Comparison of ENCODE assay signal across 19 cellular contexts in the genomic region with DNA sequence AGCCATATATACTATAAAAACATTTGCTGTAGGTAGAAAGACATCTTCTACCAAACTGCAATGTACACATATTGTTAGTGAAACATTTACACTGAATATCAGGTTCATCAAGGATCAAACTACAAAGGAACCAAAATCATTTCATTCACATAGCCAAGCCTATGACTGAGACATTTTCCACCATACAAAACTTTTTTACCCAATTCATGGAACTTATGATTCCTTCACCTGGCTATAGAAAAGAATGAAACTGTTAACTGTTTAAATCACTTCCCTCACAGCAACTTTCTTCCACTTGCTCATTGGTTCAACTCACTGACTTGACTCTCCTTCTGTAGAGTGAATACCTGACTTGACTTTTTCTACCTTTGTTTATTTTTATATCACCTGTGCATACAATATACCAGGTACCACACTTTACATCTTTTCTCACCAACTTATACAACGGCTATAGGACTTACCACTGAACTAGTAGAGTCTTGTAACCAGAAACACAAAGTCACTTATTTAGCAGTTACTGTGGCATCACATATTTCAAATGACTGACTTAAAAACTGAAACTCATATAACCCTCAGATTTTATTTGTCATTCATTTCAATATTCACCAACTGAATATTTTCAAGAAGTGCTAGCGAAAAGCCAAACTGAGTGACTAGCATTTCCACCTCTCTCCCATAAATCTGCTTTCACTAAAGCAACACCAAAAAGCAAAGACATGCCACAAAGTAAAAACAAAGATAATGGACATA. TPM values are rescaled to one million over a fixed set of nuclear protein-coding genes. Genes with fewer than 3 reads are reported as not detected.
DNase-seq lines count a peak whose midpoint lies in the region; ATAC-seq and TF ChIP-seq lines count a peak whose summit lies in the region.
"Had no signal": no experiment of that assay in that cellular context is flagged by ENCODE, and none has a peak within 500 bp of the region (broad histone marks: within the 10 kb centered on the region; RNA-seq: fewer than 3 reads in every experiment).

No MANE protein-coding gene starts in this region.

- POLR2A ChIA-PET in activated CD4-positive, alpha-beta memory T cell treated with anti-CD3 and anti-CD28 coated beads for 36 hours (lab: Charles Lee): no interaction called here
- POLR2A ChIA-PET in activated CD4-positive, alpha-beta memory T cell treated with anti-CD3 and anti-CD28 coated beads, Interleukin-2, amount 10 ng/mL, durations not matched to agents 7 days and 5 days (lab: Charles Lee): no interaction called here

- peak overlapping the region; percentile 82 for H3K27ac Mint-ChIP-seq in activated CD4-positive, alpha-beta memory T cell treated with anti-CD3 and anti-CD28 coated beads for 36 hours
- H3K27ac Mint-ChIP-seq in activated CD4-positive, alpha-beta memory T cell treated with anti-CD3 and anti-CD28 coated beads, Interleukin-2, amount 10 ng/mL, durations not matched to agents 7 days and 5 days: no peak overlapping the region
- peak overlapping the region; percentile 4 to 51 for H3K27ac Mint-ChIP-seq in natural killer cell treated with Interleukin-12 subunit alpha and Interleukin-12 subunit beta and Interleukin-15 and Interleukin-18, amount 100 ng/mL, for 72 hours
- H3K27ac Mint-ChIP-seq in natural killer cell (no peak overlapping the region), memory B cell (peak overlapping the region; percentile 1)
- H3K27ac Mint-ChIP-seq: IgD-negative memory B cell had no signal

- intact Hi-C loops in activated CD4-positive, alpha-beta memory T cell treated with anti-CD3 and anti-CD28 coated beads for 36 hours (cut with micrococcal nuclease): loop anchor here (1.0 kb wide), 7 partner anchors 9 to 191 kb away; no protein-coding TSS in a partner anchor
- intact Hi-C loops in natural killer cell (cut with micrococcal nuclease): no loop called here

- peaks cover 79% of the 10 kb centered on the region for H3K4me1 Mint-ChIP-seq in activated CD4-positive, alpha-beta memory T cell treated with anti-CD3 and anti-CD28 coated beads for 36 hours (ENCODE audit: low read depth)
- peaks cover 42% of the 10 kb centered on the region for H3K4me1 Mint-ChIP-seq in activated CD4-positive, alpha-beta memory T cell treated with anti-CD3 and anti-CD28 coated beads, Interleukin-2, amount 10 ng/mL, durations not matched to agents 7 days and 5 days
- H3K4me1 Mint-ChIP-seq in natural killer cell treated with Interleukin-12 subunit alpha and Interleukin-12 subunit beta and Interleukin-15 and Interleukin-18, amount 100 ng/mL, for 72 hours (ENCODE audit: low read depth in 2 of 2): peaks cover 25 to 55% of the 10 kb centered on the region in 2 donors
- peaks cover 49 to 57% of the 10 kb centered on the region in 2 donors for H3K4me1 Mint-ChIP-seq in natural killer cell
- peaks cover 22% of the 10 kb centered on the region for H3K4me1 Mint-ChIP-seq in memory B cell

- H3K27me3 Mint-ChIP-seq in activated CD4-positive, alpha-beta memory T cell treated with anti-CD3 and anti-CD28 coated beads for 36 hours: no peaks in the 10 kb centered on the region
- H3K27me3 Mint-ChIP-seq in activated CD4-positive, alpha-beta memory T cell treated with anti-CD3 and anti-CD28 coated beads, Interleukin-2, amount 10 ng/mL, durations not matched to agents 7 days and 5 days: no peaks in the 10 kb centered on the region
- no peaks in the 10 kb centered on the region for H3K27me3 Mint-ChIP-seq in natural killer cell treated with Interleukin-12 subunit alpha and Interleukin-12 subunit beta and Interleukin-15 and Interleukin-18, amount 100 ng/mL, for 72 hours
- H3K27me3 Mint-ChIP-seq in natural killer cell (ENCODE audit: low read depth in 2 of 2): no peaks in the 10 kb centered on the region
- H3K27me3 Mint-ChIP-seq in memory B cell: no peaks in the 10 kb centered on the region
- H3K27me3 Mint-ChIP-seq: IgD-negative memory B cell had no signal

- no peak for TF ChIP-seq CTCF in natural killer cell (IDR thresholded peaks at IDR 0.05)

- CTCF ChIA-PET in activated CD4-positive, alpha-beta memory T cell treated with anti-CD3 and anti-CD28 coated beads for 36 hours (lab: Charles Lee): interaction anchor here (1.3 kb wide), 1 partner anchor 32 kb away, joined by 3 read pairs; no protein-coding TSS in a partner anchor
- CTCF ChIA-PET in activated CD4-positive, alpha-beta memory T cell treated with anti-CD3 and anti-CD28 coated beads, Interleukin-2, amount 10 ng/mL, durations not matched to agents 7 days and 5 days (lab: Charles Lee): no interaction called here

- peaks cover 28% of the 10 kb centered on the region for H3K36me3 Mint-ChIP-seq in activated CD4-positive, alpha-beta memory T cell treated with anti-CD3 and anti-CD28 coated beads for 36 hours
- peaks cover 35% of the 10 kb centered on the region for H3K36me3 Mint-ChIP-seq in activated CD4-positive, alpha-beta memory T cell treated with anti-CD3 and anti-CD28 coated beads, Interleukin-2, amount 10 ng/mL, durations not matched to agents 7 days and 5 days (ENCODE audit: low read depth)
- H3K36me3 Mint-ChIP-seq in natural killer cell treated with Interleukin-12 subunit alpha and Interleukin-12 subunit beta and Interleukin-15 and Interleukin-18, amount 100 ng/mL, for 72 hours: peaks cover 9% of the 10 kb centered on the region
- no peaks in the 10 kb centered on the region for H3K36me3 Mint-ChIP-seq in natural killer cell
- peaks cover 8% of the 10 kb centered on the region for H3K36me3 Mint-ChIP-seq in memory B cell

- H3K4me3 Mint-ChIP-seq in activated CD4-positive, alpha-beta memory T cell treated with anti-CD3 and anti-CD28 coated beads for 36 hours: peak overlapping the region; percentile 31
- H3K4me3 Mint-ChIP-seq in activated CD4-positive, alpha-beta memory T cell treated with anti-CD3 and anti-CD28 coated beads, Interleukin-2, amount 10 ng/mL, durations not matched to agents 7 days and 5 days: no peak overlapping the region
- H3K4me3 Mint-ChIP-seq in natural killer cell treated with Interleukin-12 subunit alpha and Interleukin-12 subunit beta and Interleukin-15 and Interleukin-18, amount 100 ng/mL, for 72 hours: peak overlapping the region; percentile 34
- no peak overlapping the region for H3K4me3 Mint-ChIP-seq in natural killer cell
- H3K4me3 Mint-ChIP-seq in memory B cell: no peak overlapping the region

- H3K9me3 Mint-ChIP-seq in activated CD4-positive, alpha-beta memory T cell treated with anti-CD3 and anti-CD28 coated beads for 36 hours: no peaks in the 10 kb centered on the region
- H3K9me3 Mint-ChIP-seq in activated CD4-positive, alpha-beta memory T cell treated with anti-CD3 and anti-CD28 coated beads, Interleukin-2, amount 10 ng/mL, durations not matched to agents 7 days and 5 days: no peaks in the 10 kb centered on the region
- no peaks in the 10 kb centered on the region for H3K9me3 Mint-ChIP-seq in natural killer cell treated with Interleukin-12 subunit alpha and Interleukin-12 subunit beta and Interleukin-15 and Interleukin-18, amount 100 ng/mL, for 72 hours
- H3K9me3 Mint-ChIP-seq in natural killer cell (no peaks in the 10 kb centered on the region), memory B cell (no peaks in the 10 kb centered on the region)
- H3K9me3 Mint-ChIP-seq: IgD-negative memory B cell had no signal

- peak in 1 of 2 donors; percentile 33 for ATAC-seq in natural killer cell treated with Interleukin-12 subunit alpha and Interleukin-12 subunit beta and Interleukin-15 and Interleukin-18, amount 100 ng/mL, for 72 hours
- ATAC-seq in natural killer cell: no peak
- ATAC-seq in memory B cell (ENCODE audit: low read depth): no peak
- ATAC-seq: A549, PC-3 had no signal

- DNase-seq in activated CD4-positive, alpha-beta memory T cell treated with anti-CD3 and anti-CD28 coated beads for 36 hours: no peak
- no peak for DNase-seq in activated CD4-positive, alpha-beta memory T cell treated with anti-CD3 and anti-CD28 coated beads, Interleukin-2, amount 10 ng/mL, durations not matched to agents 7 days and 5 days
- DNase-seq in natural killer cell treated with Interleukin-12 subunit alpha and Interleukin-12 subunit beta and Interleukin-15 and Interleukin-18, amount 100 ng/mL, for 72 hours (ENCODE audit: low spot score): no peak
- no peak for DNase-seq in natural killer cell
- no peak for DNase-seq in memory B cell (ENCODE audit: low spot score in 2 of 2)
- DNase-seq in ACHN: no peak
- DNase-seq in effector CD8-positive, alpha-beta T cell (lab: John Stamatoyannopoulos, UW): no peak
- DNase-seq in NCI-H226: no peak
- DNase-seq: DND-41, GOT3, Kasumi-1, MM.1S, NCI-H1092 treated with DMSO at 0.1 percent for 48 hours, NCI-H2081 treated with DMSO at 0.1 percent for 48 hours, NCI-H510A treated with DMSO at 0.1 percent for 48 hours, NCI-H82, PC-3 had no signal

- in situ Hi-C loops in ACHN (cut with HindIII; ENCODE audit: low pct_ligation_motif_present, low pct_unique_long_range_greater_than_20kb, low sequenced_read_pairs): no loop called here

RNA-seq across cellular contexts. Expression of a gene that starts 30.9 kb away (rescaled TPM):
- total RNA-seq in activated CD4-positive, alpha-beta memory T cell treated with anti-CD3 and anti-CD28 coated beads for 36 hours: 10 to 100 TPM; 82.5 to 82.9 TPM
- total RNA-seq in activated CD4-positive, alpha-beta memory T cell treated with anti-CD3 and anti-CD28 coated beads, Interleukin-2, amount 10 ng/mL, durations not matched to agents 7 days and 5 days: 10 to 100 TPM; 41.7 to 43.0 TPM
- total RNA-seq in natural killer cell treated with Interleukin-12 subunit alpha and Interleukin-12 subunit beta and Interleukin-15 and Interleukin-18, amount 100 ng/mL, for 72 hours: 10 to 100 TPM; 43.0 to 59.6 TPM
- total RNA-seq in natural killer cell: 10 to 100 TPM; 31.6 to 40.1 (median 34.5) TPM

Comparison
In these comparisons a context has a peak if more than half of its experiments do, and no peak if none do; other contexts are left out.
1. H3K27ac Mint-ChIP-seq: peak in activated CD4-positive, alpha-beta memory T cell treated with anti-CD3 and anti-CD28 coated beads for 36 hours (single experiment), natural killer cell treated with Interleukin-12 subunit alpha and Interleukin-12 subunit beta and Interleukin-15 and Interleukin-18, amount 100 ng/mL, for 72 hours (2 of 2) and memory B cell (single experiment); none in activated CD4-positive, alpha-beta memory T cell treated with anti-CD3 and anti-CD28 coated beads, Interleukin-2, amount 10 ng/mL, durations not matched to agents 7 days and 5 days (single experiment) and natural killer cell (0 of 2).
2. H3K4me3 Mint-ChIP-seq: peak in activated CD4-positive, alpha-beta memory T cell treated with anti-CD3 and anti-CD28 coated beads for 36 hours (single experiment) and natural killer cell treated with Interleukin-12 subunit alpha and Interleukin-12 subunit beta and Interleukin-15 and Interleukin-18, amount 100 ng/mL, for 72 hours (single experiment); none in activated CD4-positive, alpha-beta memory T cell treated with anti-CD3 and anti-CD28 coated beads, Interleukin-2, amount 10 ng/mL, durations not matched to agents 7 days and 5 days (single experiment), natural killer cell (single experiment) and memory B cell (single experiment).